Comparison of ENCODE assay signal across 8 cellular contexts in genomic region chr6:90080876-90081464, GRCh38.
A peak's percentile ranks its signal among the peaks of the same experiment; 100 is the strongest.
DNase-seq lines count a peak whose midpoint lies in the region; ATAC-seq and TF ChIP-seq lines count a peak whose summit lies in the region.

No MANE protein-coding gene starts in this region.

- H3K27me3 ChIP-seq in spleen (replicated peaks in 1 of 7): no peaks in the 10 kb centered on the region
- peaks cover 18% of the 10 kb centered on the region for H3K27me3 ChIP-seq in MG63

- ATAC-seq in GM19023 (IDR thresholded peaks at IDR 0.05; ENCODE audit: unreplicated experiment) (peak; percentile 83), HG03108 (IDR thresholded peaks at IDR 0.05; ENCODE audit: unreplicated experiment) (peak; percentile 67)

- H3K4me3 ChIP-seq in spleen: peak overlapping the region in 5 of 8 donors; percentile 9 to 57 (median 11)
- no peak overlapping the region for H3K4me3 ChIP-seq in MG63

- intact Hi-C loops in spleen (cut with DNase I; ENCODE audit: low total_unique reads): no loop called here

- POLR2A ChIA-PET in HEK293T (lab: Yijun Ruan, JAX): no interaction called here

- WGBS in spleen, 5 donors: 57 to 70% (median 65%) methylated on average over 9 of the region's 9 CpGs

- H3K36me3 ChIP-seq in spleen (no peaks in the 10 kb centered on the region), MG63 (no peaks in the 10 kb centered on the region)

- no peak for TF ChIP-seq CTCF in spleen (IDR thresholded peaks at IDR 0.05 in 8 of 11, conservative IDR thresholded peaks at IDR 0.05 in 3 of 11)

- no peak for TF ChIP-seq POLR2A in spleen (IDR thresholded peaks at IDR 0.05)

- CTCF ChIA-PET in HEK293T (lab: Yijun Ruan, JAX): no interaction called here

- peaks cover 0 to 81% (median 37%) of the 10 kb centered on the region in 6 donors for H3K4me1 ChIP-seq in spleen

- H3K9me3 ChIP-seq in spleen: no peaks in the 10 kb centered on the region
- no peaks in the 10 kb centered on the region for H3K9me3 ChIP-seq in MG63

- H3K27ac ChIP-seq in spleen: peak overlapping the region in 7 of 8 donors; percentile 9 to 76 (median 52)

- DNase-seq in activated CD4-positive, alpha-beta T cell treated with anti-CD3 and anti-CD28 coated beads, Interleukin-2, amount 50 U/mL, for 48 hours: peak; percentile 76 to 85
- DNase-seq in spleen (no peak), SKM-1 (lab: John Stamatoyannopoulos, UW; ENCODE audit: unreplicated experiment) (no peak), MG63 (no peak), NCI-H1048 (lab: John Stamatoyannopoulos, UW) (no peak), HEK293T (ENCODE audit: extremely low spot score) (no peak)

TF ChIP-seq in HEK293T, 16 proteins besides CTCF, POLR2A, EP300 and RAD21:
- TF ChIP-seq, protein P1, sequence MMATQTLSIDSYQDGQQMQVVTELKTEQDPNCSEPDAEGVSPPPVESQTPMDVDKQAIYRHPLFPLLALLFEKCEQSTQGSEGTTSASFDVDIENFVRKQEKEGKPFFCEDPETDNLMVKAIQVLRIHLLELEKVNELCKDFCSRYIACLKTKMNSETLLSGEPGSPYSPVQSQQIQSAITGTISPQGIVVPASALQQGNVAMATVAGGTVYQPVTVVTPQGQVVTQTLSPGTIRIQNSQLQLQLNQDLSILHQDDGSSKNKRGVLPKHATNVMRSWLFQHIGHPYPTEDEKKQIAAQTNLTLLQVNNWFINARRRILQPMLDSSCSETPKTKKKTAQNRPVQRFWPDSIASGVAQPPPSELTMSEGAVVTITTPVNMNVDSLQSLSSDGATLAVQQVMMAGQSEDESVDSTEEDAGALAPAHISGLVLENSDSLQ (IDR thresholded peaks at IDR 0.05): no peak
- TF ChIP-seq HDGF (IDR thresholded peaks at IDR 0.05; ENCODE audit: borderline replicate concordance) (no peak), ELF4 (IDR thresholded peaks at IDR 0.05) (no peak), CTBP1 (IDR thresholded peaks at IDR 0.05; ENCODE audit: borderline replicate concordance) (no peak), FOXA1 (IDR thresholded peaks at IDR 0.05) (no peak), FOXM1 (IDR thresholded peaks at IDR 0.05; ENCODE audit: borderline replicate concordance) (no peak), BHLHE40 (IDR thresholded peaks at IDR 0.05; ENCODE audit: borderline replicate concordance) (no peak)

Comparison
In these comparisons a context has a peak if more than half of its experiments do, and no peak if none do; other contexts are left out.
1. DNase-seq: peak in activated CD4-positive, alpha-beta T cell treated with anti-CD3 and anti-CD28 coated beads, Interleukin-2, amount 50 U/mL, for 48 hours (2 of 2); none in spleen (single experiment), SKM-1 (single experiment), MG63 (single experiment), NCI-H1048 (single experiment) and HEK293T (single experiment).